ENCODE assay signal across 5 cellular contexts in the genomic region with DNA sequence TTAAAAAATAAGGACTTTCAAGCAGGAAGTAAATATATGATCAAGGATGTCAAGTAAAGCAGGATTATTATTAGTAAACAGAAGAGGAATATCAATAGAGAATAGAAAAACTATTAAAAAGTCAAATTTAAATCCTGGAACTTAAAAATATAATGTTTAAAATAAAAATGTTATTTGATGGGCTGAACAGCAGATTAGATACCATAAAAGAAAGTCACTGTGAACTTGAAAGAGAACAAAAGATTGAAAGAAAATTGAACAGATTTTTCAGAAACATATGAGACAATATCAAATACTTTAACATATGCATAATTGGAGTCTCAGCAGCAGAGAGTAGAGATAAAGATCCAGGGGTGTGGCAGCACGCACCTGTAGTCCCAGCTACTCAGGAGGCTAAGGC.
"Had no signal": no experiment of that assay in that cellular context is flagged by ENCODE, and none has a peak within 500 bp of the region (broad histone marks: within the 10 kb centered on the region; RNA-seq: fewer than 3 reads in every experiment).

No MANE protein-coding gene starts in this region.

- DNase-seq: IMR-90, KBM-7 had no signal

- H3K27ac ChIP-seq: HL-60 had no signal

- ATAC-seq: HepG2 had no signal

- FAIRE-seq: HepG2, HTR-8/SVneo had no signal
